In the genomic region with DNA sequence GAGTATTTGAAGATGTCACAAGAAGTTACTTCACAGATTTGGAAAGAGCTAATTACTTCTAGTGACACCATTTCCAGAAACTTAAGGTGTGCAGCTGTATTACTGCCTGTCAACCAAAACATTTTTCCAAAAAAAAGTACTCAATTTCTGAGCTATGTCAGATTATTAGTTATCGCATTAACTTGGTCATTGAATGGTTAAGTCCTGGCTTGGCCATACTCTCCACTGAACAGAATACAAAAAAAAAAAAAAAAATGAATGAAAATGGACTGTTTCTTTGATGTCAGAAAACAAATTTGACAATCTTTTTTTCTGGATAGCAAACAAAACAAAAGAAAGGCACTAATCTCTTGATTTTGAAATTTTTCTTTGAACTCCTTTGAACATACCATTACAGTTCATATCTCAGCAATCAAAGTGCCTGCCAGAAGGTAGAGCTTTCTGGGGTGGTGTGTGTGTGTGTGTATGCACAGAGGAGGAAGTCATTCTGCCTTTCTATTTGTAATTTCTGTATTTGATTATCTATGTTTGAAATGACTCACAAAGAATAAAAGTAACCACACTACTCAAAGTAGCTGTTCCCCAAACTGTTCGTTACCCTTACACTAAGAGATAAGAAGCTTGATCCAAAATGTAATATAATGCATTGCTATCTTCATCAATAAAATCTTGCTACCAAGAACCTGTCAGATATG, we compare ENCODE assay signal across 18 cellular contexts.
DNase-seq lines count a peak whose midpoint lies in the region; ATAC-seq and TF ChIP-seq lines count a peak whose summit lies in the region.
"Had no signal": no experiment of that assay in that cellular context is flagged by ENCODE, and none has a peak within 500 bp of the region (broad histone marks: within the 10 kb centered on the region; RNA-seq: fewer than 3 reads in every experiment).

No MANE protein-coding gene starts in this region.

- no peak overlapping the region for H3K27ac ChIP-seq in Peyer's patch
- H3K27ac ChIP-seq in CD8-positive, alpha-beta memory T cell (ENCODE audit: low read depth, low read length): no peak overlapping the region
- H3K27ac ChIP-seq: A549, WERI-Rb-1 had no signal

- no peaks in the 10 kb centered on the region for H3K36me3 ChIP-seq in Peyer's patch
- H3K36me3 ChIP-seq in CD8-positive, alpha-beta memory T cell (ENCODE audit: insufficient read depth, low read length): no peaks in the 10 kb centered on the region
- H3K36me3 ChIP-seq: WERI-Rb-1 had no signal

- TF ChIP-seq POLR2A in Peyer's patch (IDR thresholded peaks at IDR 0.05): no peak

- TF ChIP-seq CTCF in Peyer's patch (IDR thresholded peaks at IDR 0.05): no peak

- no peaks in the 10 kb centered on the region for H3K27me3 ChIP-seq in Peyer's patch
- H3K27me3 ChIP-seq in CD8-positive, alpha-beta memory T cell (ENCODE audit: insufficient read depth, low read length, poor library complexity, severe bottlenecking): no peaks in the 10 kb centered on the region

- no peak overlapping the region for H3K4me3 Mint-ChIP-seq in activated CD8-positive, alpha-beta memory T cell treated with anti-CD3 and anti-CD28 coated beads, Interleukin-2, amount 10 ng/mL, durations not matched to agents 7 days and 5 days
- no peak overlapping the region for H3K4me3 Mint-ChIP-seq in CD8-positive, alpha-beta memory T cell
- H3K4me3 Mint-ChIP-seq: activated naive CD8-positive, alpha-beta T cell; CD8-positive, alpha-beta T cell; IgD-negative memory B cell; stimulated activated naive B cell treated with anti-CD40 and anti-IgM and Interleukin-4, amounts not matched to agents 10 μg/mL and 1 μg/mL and 100 μg/mL, for 72 hours had no signal

- no peak overlapping the region for H3K4me3 ChIP-seq in Peyer's patch
- no peak overlapping the region for H3K4me3 ChIP-seq in CD8-positive, alpha-beta memory T cell (ENCODE audit: low read length)
- H3K4me3 ChIP-seq: A549 had no signal

- H3K4me1 Mint-ChIP-seq in activated CD8-positive, alpha-beta memory T cell treated with anti-CD3 and anti-CD28 coated beads, Interleukin-2, amount 10 ng/mL, durations not matched to agents 7 days and 5 days: peaks cover 1% of the 10 kb centered on the region
- no peaks in the 10 kb centered on the region for H3K4me1 Mint-ChIP-seq in CD8-positive, alpha-beta memory T cell
- H3K4me1 Mint-ChIP-seq: IgD-negative memory B cell; stimulated activated naive B cell treated with anti-CD40 and anti-IgM and Interleukin-4, amounts not matched to agents 10 μg/mL and 1 μg/mL and 100 μg/mL, for 72 hours had no signal

- ATAC-seq in activated CD8-positive, alpha-beta memory T cell treated with anti-CD3 and anti-CD28 coated beads, Interleukin-2, amount 10 ng/mL, durations not matched to agents 7 days and 5 days: peak; percentile 45
- ATAC-seq in HG02840 (IDR thresholded peaks at IDR 0.05; ENCODE audit: low FRiP score, unreplicated experiment): peak; percentile 46
- ATAC-seq in HG03520 (IDR thresholded peaks at IDR 0.05; ENCODE audit: unreplicated experiment): peak; percentile 80
- ATAC-seq in GM21390 (IDR thresholded peaks at IDR 0.05; ENCODE audit: unreplicated experiment): no peak
- ATAC-seq: A549; CD8-positive, alpha-beta T cell; stimulated activated naive B cell treated with anti-CD40 and anti-IgM and Interleukin-4, amounts not matched to agents 10 μg/mL and 1 μg/mL and 100 μg/mL, for 72 hours had no signal

- H3K36me3 Mint-ChIP-seq in activated CD8-positive, alpha-beta memory T cell treated with anti-CD3 and anti-CD28 coated beads, Interleukin-2, amount 10 ng/mL, durations not matched to agents 7 days and 5 days: no peaks in the 10 kb centered on the region
- H3K36me3 Mint-ChIP-seq in CD8-positive, alpha-beta memory T cell: no peaks in the 10 kb centered on the region
- H3K36me3 Mint-ChIP-seq: activated naive CD8-positive, alpha-beta T cell; CD8-positive, alpha-beta T cell; IgD-negative memory B cell; stimulated activated naive B cell treated with anti-CD40 and anti-IgM and Interleukin-4, amounts not matched to agents 10 μg/mL and 1 μg/mL and 100 μg/mL, for 72 hours had no signal

- DNase-seq in activated CD8-positive, alpha-beta memory T cell treated with anti-CD3 and anti-CD28 coated beads, Interleukin-2, amount 10 ng/mL, durations not matched to agents 7 days and 5 days: no peak
- DNase-seq in activated CD8-positive, alpha-beta memory T cell treated with anti-CD3 and anti-CD28 coated beads, Interleukin-2, amount 50 U/mL, for 4 hours: no peak
- DNase-seq in Peyer's patch (no peak), NCI-H2029 treated with DMSO at 0.1 percent for 48 hours (lab: John Stamatoyannopoulos, UW) (no peak)
- no peak for DNase-seq in CD8-positive, alpha-beta memory T cell
- DNase-seq: CD8-positive, alpha-beta T cell; effector memory CD4-positive, alpha-beta T cell; GOT3; hippocampal formation; NCI-H1092 treated with DMSO at 0.1 percent for 48 hours; stimulated activated naive B cell treated with anti-CD40 and anti-IgM and Interleukin-4, amounts not matched to agents 10 μg/mL and 1 μg/mL and 100 μg/mL, for 72 hours; WERI-Rb-1 had no signal

- H3K4me1 ChIP-seq in Peyer's patch: no peaks in the 10 kb centered on the region
- H3K4me1 ChIP-seq in CD8-positive, alpha-beta memory T cell (ENCODE audit: insufficient read depth, low read length): no peaks in the 10 kb centered on the region
- H3K4me1 ChIP-seq: A549 had no signal

- H3K9me3 ChIP-seq in Peyer's patch: no peaks in the 10 kb centered on the region
- no peaks in the 10 kb centered on the region for H3K9me3 ChIP-seq in CD8-positive, alpha-beta memory T cell (ENCODE audit: low read length)
- H3K9me3 ChIP-seq: A549 had no signal

- POLR2A ChIA-PET in CD8-positive, alpha-beta memory T cell (lab: Charles Lee): no interaction called here

- peaks cover 2% of the 10 kb centered on the region for H3K27me3 Mint-ChIP-seq in activated CD8-positive, alpha-beta memory T cell treated with anti-CD3 and anti-CD28 coated beads, Interleukin-2, amount 10 ng/mL, durations not matched to agents 7 days and 5 days
- H3K27me3 Mint-ChIP-seq in CD8-positive, alpha-beta memory T cell: peaks cover 0 to 1% of the 10 kb centered on the region in 2 donors
- H3K27me3 Mint-ChIP-seq: activated naive CD8-positive, alpha-beta T cell; IgD-negative memory B cell; stimulated activated naive B cell treated with anti-CD40 and anti-IgM and Interleukin-4, amounts not matched to agents 10 μg/mL and 1 μg/mL and 100 μg/mL, for 72 hours had no signal

- CTCF ChIA-PET in activated CD8-positive, alpha-beta memory T cell treated with anti-CD3 and anti-CD28 coated beads, Interleukin-2, amount 10 ng/mL, durations not matched to agents 7 days and 5 days (lab: Charles Lee): no interaction called here
- CTCF ChIA-PET in CD8-positive, alpha-beta memory T cell (lab: Charles Lee): no interaction called here

- H3K27ac Mint-ChIP-seq in activated CD8-positive, alpha-beta memory T cell treated with anti-CD3 and anti-CD28 coated beads, Interleukin-2, amount 10 ng/mL, durations not matched to agents 7 days and 5 days: no peak overlapping the region
- H3K27ac Mint-ChIP-seq in CD8-positive, alpha-beta memory T cell: no peak overlapping the region
- H3K27ac Mint-ChIP-seq: activated naive CD8-positive, alpha-beta T cell; CD8-positive, alpha-beta T cell; IgD-negative memory B cell; stimulated activated naive B cell treated with anti-CD40 and anti-IgM and Interleukin-4, amounts not matched to agents 10 μg/mL and 1 μg/mL and 100 μg/mL, for 72 hours had no signal

- no peaks in the 10 kb centered on the region for H3K9me3 Mint-ChIP-seq in activated CD8-positive, alpha-beta memory T cell treated with anti-CD3 and anti-CD28 coated beads, Interleukin-2, amount 10 ng/mL, durations not matched to agents 7 days and 5 days (ENCODE audit: low read depth)
- no peaks in the 10 kb centered on the region for H3K9me3 Mint-ChIP-seq in CD8-positive, alpha-beta memory T cell
- H3K9me3 Mint-ChIP-seq: CD8-positive, alpha-beta T cell; stimulated activated naive B cell treated with anti-CD40 and anti-IgM and Interleukin-4, amounts not matched to agents 10 μg/mL and 1 μg/mL and 100 μg/mL, for 72 hours had no signal
